In the genomic region with DNA sequence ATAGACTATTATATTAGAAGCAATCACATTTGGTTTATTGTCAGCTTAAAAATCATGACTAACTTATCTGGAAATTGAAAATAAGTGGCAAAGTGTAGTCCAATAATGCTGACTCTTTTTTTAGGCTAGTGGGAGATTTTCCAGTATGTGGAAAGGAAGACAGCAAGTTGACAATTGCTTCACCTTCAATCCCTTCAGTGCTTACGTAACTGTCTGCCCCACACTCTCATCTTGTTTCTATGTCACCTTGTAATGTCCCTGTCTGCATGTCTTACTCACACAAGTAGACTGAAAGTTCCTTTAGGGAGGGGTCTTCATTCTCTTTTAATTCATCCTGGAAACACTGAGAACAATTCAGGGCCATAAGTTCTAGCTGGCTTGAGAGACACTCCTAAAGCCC, we compare ENCODE assay signal across 16 cellular contexts.
A peak's percentile ranks its signal among the peaks of the same experiment; 100 is the strongest.
DNase-seq lines count a peak whose midpoint lies in the region; ATAC-seq and TF ChIP-seq lines count a peak whose summit lies in the region.
"Had no signal": no experiment of that assay in that cellular context is flagged by ENCODE, and none has a peak within 500 bp of the region (broad histone marks: within the 10 kb centered on the region; RNA-seq: fewer than 3 reads in every experiment).

No MANE protein-coding gene starts in this region.

- no peak for ATAC-seq in GM21576 (IDR thresholded peaks at IDR 0.05; ENCODE audit: unreplicated experiment)
- ATAC-seq: GM23338, HCT116 had no signal

- H3K36me3 ChIP-seq in SJCRH30: no peaks in the 10 kb centered on the region
- no peaks in the 10 kb centered on the region for H3K36me3 ChIP-seq in endodermal cell (ENCODE audit: control insufficient read depth, insufficient read depth, low read length)

- H3K4me1 ChIP-seq in SJCRH30: peaks cover 27% of the 10 kb centered on the region
- no peaks in the 10 kb centered on the region for H3K4me1 ChIP-seq in endodermal cell (ENCODE audit: control insufficient read depth, insufficient read depth, low read length)
- H3K4me1 ChIP-seq: Caco-2 had no signal

- no peak for DNase-seq in SJCRH30
- no peak for DNase-seq in endodermal cell
- peak; percentile 38 for DNase-seq in renal cortical epithelial cell (ENCODE audit: low read depth)
- no peak for DNase-seq in T-helper 1 cell
- DNase-seq in H4 (ENCODE audit: low spot score): no peak
- DNase-seq: ACHN; AML-193; Caco-2; CD4-positive, alpha-beta T cell; H7 had no signal

- H3K27ac Mint-ChIP-seq in endodermal cell: no peak overlapping the region
- H3K27ac Mint-ChIP-seq: CD4-positive, alpha-beta T cell; GM23338; HFFc6; IgD-negative memory B cell had no signal

- peaks cover 4% of the 10 kb centered on the region for H3K27me3 Mint-ChIP-seq in endodermal cell (ENCODE audit: insufficient read depth)
- H3K27me3 Mint-ChIP-seq: CD4-positive, alpha-beta T cell had no signal

- H3K9me3 Mint-ChIP-seq in endodermal cell: no peaks in the 10 kb centered on the region
- H3K9me3 Mint-ChIP-seq: GM23338, HFFc6 had no signal

- no peak overlapping the region for H3K9ac ChIP-seq in endodermal cell (ENCODE audit: extremely low read depth, low read length, poor library complexity, severe bottlenecking)

- no peaks in the 10 kb centered on the region for H3K4me1 Mint-ChIP-seq in endodermal cell
- H3K4me1 Mint-ChIP-seq: GM23338 had no signal

- H3K4me3 Mint-ChIP-seq in endodermal cell: no peak overlapping the region
- H3K4me3 Mint-ChIP-seq: CD4-positive, alpha-beta T cell; GM23338; HFFc6; IgD-negative memory B cell had no signal

- H3K27me3 ChIP-seq in SJCRH30: no peaks in the 10 kb centered on the region
- H3K27me3 ChIP-seq in endodermal cell (ENCODE audit: control insufficient read depth, insufficient read depth, low read length, poor library complexity, severe bottlenecking): no peaks in the 10 kb centered on the region

- H3K36me3 Mint-ChIP-seq in endodermal cell (ENCODE audit: low read depth): no peaks in the 10 kb centered on the region
- H3K36me3 Mint-ChIP-seq: IgD-negative memory B cell had no signal

- peak overlapping the region; percentile 81 for H3K27ac ChIP-seq in SJCRH30
- peak overlapping the region; percentile 87 for H3K27ac ChIP-seq in endodermal cell (ENCODE audit: low read depth, low read length)
- H3K27ac ChIP-seq: C4-2B had no signal

- H3K4me3 ChIP-seq in SJCRH30: no peak overlapping the region
- H3K4me3 ChIP-seq in endodermal cell (ENCODE audit: low read length): no peak overlapping the region
- H3K4me3 ChIP-seq: GM23338 had no signal

- 100% methylated on average over 1 of the region's 1 CpG; no CpG with 5 or more reads in 1 of the 2 experiments for WGBS in endodermal cell (ENCODE audit: insufficient coverage in 1 of 2, insufficient read length in 1 of 2), 2 experiments

- TF ChIP-seq CTCF in endodermal cell (conservative IDR thresholded peaks at IDR 0.05): no peak

- H3K9me3 ChIP-seq in SJCRH30 (replicated peaks) (no peaks in the 10 kb centered on the region; the same call in 1 of the 2 replicates), endodermal cell (ENCODE audit: control insufficient read depth, low read length) (no peaks in the 10 kb centered on the region)
- H3K9me3 ChIP-seq: Caco-2 had no signal
